8 cellular contexts compared by ENCODE assay signal in genomic region chr1:44029911-44030605, GRCh38. TPM values are rescaled to one million over a fixed set of nuclear protein-coding genes. Genes with fewer than 3 reads are reported as not detected.
DNase-seq lines count a peak whose midpoint lies in the region; ATAC-seq lines count a peak whose summit lies in the region.

No MANE protein-coding gene starts in this region.

- no peaks in the 10 kb centered on the region for H3K27me3 ChIP-seq in HUES48 (ENCODE audit: control insufficient read depth, insufficient read depth, low read length)
- H3K27me3 ChIP-seq in esophagus (ENCODE audit: control insufficient read depth in 1 of 2, insufficient read depth in 2 of 2, low read length in 2 of 2), result no peaks in the 10 kb centered on the region
- H3K27me3 ChIP-seq in muscle layer of colon (ENCODE audit: control insufficient read depth in 1 of 2, insufficient read depth in 2 of 2, low read length in 2 of 2), result no peaks in the 10 kb centered on the region

- peaks cover 20% of the 10 kb centered on the region for H3K4me1 ChIP-seq in HUES48 (ENCODE audit: control insufficient read depth, insufficient read depth, low read length)
- peaks cover 10 to 30% of the 10 kb centered on the region in 2 donors for H3K4me1 ChIP-seq in esophagus (ENCODE audit: control insufficient read depth in 2 of 2, insufficient read depth in 2 of 2, low read length in 1 of 2)
- H3K4me1 ChIP-seq in muscle layer of colon (ENCODE audit: insufficient read depth, low read length), result peaks cover 48% of the 10 kb centered on the region

- 0 to 1% methylated on average over 54 to 75 of the region's 75 CpGs for WGBS in esophagus, 2 donors

- H3K4me3 ChIP-seq in HUES48 (ENCODE audit: low read depth, low read length) (peak overlapping the region; percentile 73), esophagus (ENCODE audit: low read depth in 1 of 2, low read length in 2 of 2) (peak overlapping the region; percentile 67 to 85), muscle layer of colon (ENCODE audit: low read depth in 1 of 2, low read length in 2 of 2) (peak overlapping the region; percentile 80 to 95)

- DNase-seq in DMS 273 (lab: John Stamatoyannopoulos, UW; ENCODE audit: unreplicated experiment) (peak; percentile 95), OCI-M1 (lab: John Stamatoyannopoulos, UW) (peak; percentile 94), activated T-cell treated with anti-CD3 and anti-CD28 coated beads for 4 hours (peak; percentile 77)
- peak; percentile 92 for DNase-seq in stimulated activated CD8-positive, alpha-beta memory T cell treated with anti-CD3 and anti-CD28 coated beads, Interleukin-4, amount 100 ng/mL, for 48 hours

- H3K36me3 ChIP-seq in HUES48 (ENCODE audit: control insufficient read depth, insufficient read depth, low read length) (no peaks in the 10 kb centered on the region), esophagus (ENCODE audit: control insufficient read depth in 2 of 2, insufficient read depth in 2 of 2, low read length in 1 of 2) (no peaks in the 10 kb centered on the region), muscle layer of colon (ENCODE audit: insufficient read depth, low read length) (peaks cover 2% of the 10 kb centered on the region)

- peak; percentile 85 for ATAC-seq in GM21423 (IDR thresholded peaks at IDR 0.05; ENCODE audit: unreplicated experiment)

- H3K27ac ChIP-seq in HUES48 (ENCODE audit: low read depth, low read length) (peak overlapping the region; percentile 84), esophagus (ENCODE audit: low read depth in 2 of 2, low read length in 1 of 2) (peak overlapping the region; percentile 87 to 91), muscle layer of colon (ENCODE audit: low read depth, low read length) (peak overlapping the region; percentile 94)

- H3K9me3 ChIP-seq in HUES48 (ENCODE audit: control insufficient read depth, insufficient read depth, low read length) (no peaks in the 10 kb centered on the region), esophagus (ENCODE audit: control insufficient read depth in 2 of 2, insufficient read depth in 1 of 2, low read depth in 1 of 2, low read length in 1 of 2) (no peaks in the 10 kb centered on the region), muscle layer of colon (ENCODE audit: low read length) (no peaks in the 10 kb centered on the region)

- peak overlapping the region; percentile 78 for H3K9ac ChIP-seq in HUES48 (ENCODE audit: low read depth, low read length)
- H3K9ac ChIP-seq in muscle layer of colon (ENCODE audit: low read length), result peak overlapping the region; percentile 76

RNA-seq across cellular contexts. Expression of gene SLC6A9, which starts 1.2 kb away (rescaled TPM):
- 10 to 100 TPM; 13.8 to 22.8 TPM for polyA plus RNA-seq in esophagus

RNA-seq across cellular contexts. Expression of gene CCDC24, which starts 38.7 kb away (rescaled TPM):
- polyA plus RNA-seq in esophagus, result 1 to 10 TPM; 4.0 to 7.5 TPM

RNA-seq across cellular contexts. Expression of gene B4GALT2, which starts 51.0 kb away (rescaled TPM):
- polyA plus RNA-seq in esophagus, result 10 to 100 TPM; 22.7 to 30.6 TPM

RNA-seq across cellular contexts. Expression of gene ATP6V0B, which starts 55.3 kb away (rescaled TPM):
- 100 to 1,000 TPM in 1 of 2 donors, 10 to 100 TPM in 1; 66.1 to 124 TPM for polyA plus RNA-seq in esophagus

Comparison
In these comparisons a context has a peak if more than half of its experiments do, and no peak if none do; other contexts are left out.
1. Peak in every context shown above with its lines: DNase-seq, ATAC-seq, H3K4me3 ChIP-seq and H3K27ac ChIP-seq.